2 cellular contexts compared by ENCODE assay signal in the genomic region with DNA sequence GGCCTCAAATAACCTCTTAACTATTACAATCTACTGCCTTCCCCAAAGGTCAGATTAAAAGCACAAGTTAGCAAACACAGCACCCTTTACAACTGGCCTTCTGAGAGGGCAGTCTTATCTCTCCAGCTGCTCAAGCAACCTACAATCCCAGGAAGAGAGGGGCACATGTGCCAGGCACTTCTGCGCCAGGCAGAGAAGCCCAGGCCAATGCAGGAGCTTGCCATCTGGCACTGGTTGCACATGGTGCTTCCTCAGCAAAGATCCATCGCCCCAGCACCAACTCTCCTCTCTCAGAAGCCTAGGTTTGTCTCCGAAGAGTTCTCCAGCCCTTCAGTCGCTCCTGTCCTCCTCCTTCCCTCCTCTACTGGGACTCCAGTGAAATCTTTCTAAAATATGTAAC.
TF ChIP-seq lines count a peak whose summit lies in the region.

No MANE protein-coding gene starts in this region.

TF ChIP-seq in SK-N-SH, 30 proteins besides CTCF, POLR2A, EP300 and RAD21:
- TF ChIP-seq TCF12 (IDR thresholded peaks at IDR 0.05) (no peak), MXI1 (IDR thresholded peaks at IDR 0.05; ENCODE audit: low read depth, low read length) (no peak), ELF1 (IDR thresholded peaks at IDR 0.05) (no peak)

TF ChIP-seq in SK-N-SH treated with all-trans-retinoic acid at 6 μM for 48 hours, 23 proteins besides CTCF, POLR2A, EP300 and RAD21:
- TF ChIP-seq BACH2 (CRISPR knock-in tag; IDR thresholded peaks at IDR 0.05; ENCODE audit: borderline replicate concordance) (no peak), ZFP30 (CRISPR knock-in tag; IDR thresholded peaks at IDR 0.05) (no peak), ARNTL (CRISPR knock-in tag; IDR thresholded peaks at IDR 0.05; ENCODE audit: borderline replicate concordance, low read depth) (no peak), OSR1 (CRISPR knock-in tag; IDR thresholded peaks at IDR 0.05) (no peak), ZC3H10 (CRISPR knock-in tag; IDR thresholded peaks at IDR 0.05) (no peak), SNAI2 (CRISPR knock-in tag; IDR thresholded peaks at IDR 0.05) (no peak), ZNF70 (CRISPR knock-in tag; IDR thresholded peaks at IDR 0.05) (no peak), ISL1 (CRISPR knock-in tag; IDR thresholded peaks at IDR 0.05) (no peak)
- TF ChIP-seq, protein P1, sequence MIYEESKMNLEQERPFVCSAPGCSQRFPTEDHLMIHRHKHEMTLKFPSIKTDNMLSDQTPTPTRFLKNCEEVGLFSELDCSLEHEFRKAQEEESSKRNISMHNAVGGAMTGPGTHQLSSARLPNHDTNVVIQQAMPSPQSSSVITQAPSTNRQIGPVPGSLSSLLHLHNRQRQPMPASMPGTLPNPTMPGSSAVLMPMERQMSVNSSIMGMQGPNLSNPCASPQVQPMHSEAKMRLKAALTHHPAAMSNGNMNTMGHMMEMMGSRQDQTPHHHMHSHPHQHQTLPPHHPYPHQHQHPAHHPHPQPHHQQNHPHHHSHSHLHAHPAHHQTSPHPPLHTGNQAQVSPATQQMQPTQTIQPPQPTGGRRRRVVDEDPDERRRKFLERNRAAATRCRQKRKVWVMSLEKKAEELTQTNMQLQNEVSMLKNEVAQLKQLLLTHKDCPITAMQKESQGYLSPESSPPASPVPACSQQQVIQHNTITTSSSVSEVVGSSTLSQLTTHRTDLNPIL (CRISPR knock-in tag; IDR thresholded peaks at IDR 0.05; ENCODE audit: low read depth): no peak
- TF ChIP-seq, protein P2, sequence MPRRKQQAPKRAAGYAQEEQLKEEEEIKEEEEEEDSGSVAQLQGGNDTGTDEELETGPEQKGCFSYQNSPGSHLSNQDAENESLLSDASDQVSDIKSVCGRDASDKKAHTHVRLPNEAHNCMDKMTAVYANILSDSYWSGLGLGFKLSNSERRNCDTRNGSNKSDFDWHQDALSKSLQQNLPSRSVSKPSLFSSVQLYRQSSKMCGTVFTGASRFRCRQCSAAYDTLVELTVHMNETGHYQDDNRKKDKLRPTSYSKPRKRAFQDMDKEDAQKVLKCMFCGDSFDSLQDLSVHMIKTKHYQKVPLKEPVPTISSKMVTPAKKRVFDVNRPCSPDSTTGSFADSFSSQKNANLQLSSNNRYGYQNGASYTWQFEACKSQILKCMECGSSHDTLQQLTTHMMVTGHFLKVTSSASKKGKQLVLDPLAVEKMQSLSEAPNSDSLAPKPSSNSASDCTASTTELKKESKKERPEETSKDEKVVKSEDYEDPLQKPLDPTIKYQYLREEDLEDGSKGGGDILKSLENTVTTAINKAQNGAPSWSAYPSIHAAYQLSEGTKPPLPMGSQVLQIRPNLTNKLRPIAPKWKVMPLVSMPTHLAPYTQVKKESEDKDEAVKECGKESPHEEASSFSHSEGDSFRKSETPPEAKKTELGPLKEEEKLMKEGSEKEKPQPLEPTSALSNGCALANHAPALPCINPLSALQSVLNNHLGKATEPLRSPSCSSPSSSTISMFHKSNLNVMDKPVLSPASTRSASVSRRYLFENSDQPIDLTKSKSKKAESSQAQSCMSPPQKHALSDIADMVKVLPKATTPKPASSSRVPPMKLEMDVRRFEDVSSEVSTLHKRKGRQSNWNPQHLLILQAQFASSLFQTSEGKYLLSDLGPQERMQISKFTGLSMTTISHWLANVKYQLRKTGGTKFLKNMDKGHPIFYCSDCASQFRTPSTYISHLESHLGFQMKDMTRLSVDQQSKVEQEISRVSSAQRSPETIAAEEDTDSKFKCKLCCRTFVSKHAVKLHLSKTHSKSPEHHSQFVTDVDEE (CRISPR knock-in tag; IDR thresholded peaks at IDR 0.05): no peak
- TF ChIP-seq, protein P3, sequence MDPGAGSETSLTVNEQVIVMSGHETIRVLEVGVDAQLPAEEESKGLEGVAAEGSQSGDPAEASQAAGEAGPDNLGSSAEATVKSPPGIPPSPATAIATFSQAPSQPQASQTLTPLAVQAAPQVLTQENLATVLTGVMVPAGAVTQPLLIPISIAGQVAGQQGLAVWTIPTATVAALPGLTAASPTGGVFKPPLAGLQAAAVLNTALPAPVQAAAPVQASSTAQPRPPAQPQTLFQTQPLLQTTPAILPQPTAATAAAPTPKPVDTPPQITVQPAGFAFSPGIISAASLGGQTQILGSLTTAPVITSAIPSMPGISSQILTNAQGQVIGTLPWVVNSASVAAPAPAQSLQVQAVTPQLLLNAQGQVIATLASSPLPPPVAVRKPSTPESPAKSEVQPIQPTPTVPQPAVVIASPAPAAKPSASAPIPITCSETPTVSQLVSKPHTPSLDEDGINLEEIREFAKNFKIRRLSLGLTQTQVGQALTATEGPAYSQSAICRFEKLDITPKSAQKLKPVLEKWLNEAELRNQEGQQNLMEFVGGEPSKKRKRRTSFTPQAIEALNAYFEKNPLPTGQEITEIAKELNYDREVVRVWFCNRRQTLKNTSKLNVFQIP (CRISPR knock-in tag; IDR thresholded peaks at IDR 0.05; ENCODE audit: borderline replicate concordance, low read depth): no peak
- TF ChIP-seq, protein P4, sequence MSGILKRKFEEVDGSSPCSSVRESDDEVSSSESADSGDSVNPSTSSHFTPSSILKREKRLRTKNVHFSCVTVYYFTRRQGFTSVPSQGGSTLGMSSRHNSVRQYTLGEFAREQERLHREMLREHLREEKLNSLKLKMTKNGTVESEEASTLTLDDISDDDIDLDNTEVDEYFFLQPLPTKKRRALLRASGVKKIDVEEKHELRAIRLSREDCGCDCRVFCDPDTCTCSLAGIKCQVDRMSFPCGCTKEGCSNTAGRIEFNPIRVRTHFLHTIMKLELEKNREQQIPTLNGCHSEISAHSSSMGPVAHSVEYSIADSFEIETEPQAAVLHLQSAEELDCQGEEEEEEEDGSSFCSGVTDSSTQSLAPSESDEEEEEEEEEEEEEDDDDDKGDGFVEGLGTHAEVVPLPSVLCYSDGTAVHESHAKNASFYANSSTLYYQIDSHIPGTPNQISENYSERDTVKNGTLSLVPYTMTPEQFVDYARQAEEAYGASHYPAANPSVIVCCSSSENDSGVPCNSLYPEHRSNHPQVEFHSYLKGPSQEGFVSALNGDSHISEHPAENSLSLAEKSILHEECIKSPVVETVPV (CRISPR knock-in tag; IDR thresholded peaks at IDR 0.05): no peak
- TF ChIP-seq, protein P5, sequence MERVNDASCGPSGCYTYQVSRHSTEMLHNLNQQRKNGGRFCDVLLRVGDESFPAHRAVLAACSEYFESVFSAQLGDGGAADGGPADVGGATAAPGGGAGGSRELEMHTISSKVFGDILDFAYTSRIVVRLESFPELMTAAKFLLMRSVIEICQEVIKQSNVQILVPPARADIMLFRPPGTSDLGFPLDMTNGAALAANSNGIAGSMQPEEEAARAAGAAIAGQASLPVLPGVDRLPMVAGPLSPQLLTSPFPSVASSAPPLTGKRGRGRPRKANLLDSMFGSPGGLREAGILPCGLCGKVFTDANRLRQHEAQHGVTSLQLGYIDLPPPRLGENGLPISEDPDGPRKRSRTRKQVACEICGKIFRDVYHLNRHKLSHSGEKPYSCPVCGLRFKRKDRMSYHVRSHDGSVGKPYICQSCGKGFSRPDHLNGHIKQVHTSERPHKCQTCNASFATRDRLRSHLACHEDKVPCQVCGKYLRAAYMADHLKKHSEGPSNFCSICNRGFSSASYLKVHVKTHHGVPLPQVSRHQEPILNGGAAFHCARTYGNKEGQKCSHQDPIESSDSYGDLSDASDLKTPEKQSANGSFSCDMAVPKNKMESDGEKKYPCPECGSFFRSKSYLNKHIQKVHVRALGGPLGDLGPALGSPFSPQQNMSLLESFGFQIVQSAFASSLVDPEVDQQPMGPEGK (CRISPR knock-in tag; IDR thresholded peaks at IDR 0.05; ENCODE audit: borderline replicate concordance): no peak
